8 cellular contexts compared by ENCODE assay signal in the genomic region with DNA sequence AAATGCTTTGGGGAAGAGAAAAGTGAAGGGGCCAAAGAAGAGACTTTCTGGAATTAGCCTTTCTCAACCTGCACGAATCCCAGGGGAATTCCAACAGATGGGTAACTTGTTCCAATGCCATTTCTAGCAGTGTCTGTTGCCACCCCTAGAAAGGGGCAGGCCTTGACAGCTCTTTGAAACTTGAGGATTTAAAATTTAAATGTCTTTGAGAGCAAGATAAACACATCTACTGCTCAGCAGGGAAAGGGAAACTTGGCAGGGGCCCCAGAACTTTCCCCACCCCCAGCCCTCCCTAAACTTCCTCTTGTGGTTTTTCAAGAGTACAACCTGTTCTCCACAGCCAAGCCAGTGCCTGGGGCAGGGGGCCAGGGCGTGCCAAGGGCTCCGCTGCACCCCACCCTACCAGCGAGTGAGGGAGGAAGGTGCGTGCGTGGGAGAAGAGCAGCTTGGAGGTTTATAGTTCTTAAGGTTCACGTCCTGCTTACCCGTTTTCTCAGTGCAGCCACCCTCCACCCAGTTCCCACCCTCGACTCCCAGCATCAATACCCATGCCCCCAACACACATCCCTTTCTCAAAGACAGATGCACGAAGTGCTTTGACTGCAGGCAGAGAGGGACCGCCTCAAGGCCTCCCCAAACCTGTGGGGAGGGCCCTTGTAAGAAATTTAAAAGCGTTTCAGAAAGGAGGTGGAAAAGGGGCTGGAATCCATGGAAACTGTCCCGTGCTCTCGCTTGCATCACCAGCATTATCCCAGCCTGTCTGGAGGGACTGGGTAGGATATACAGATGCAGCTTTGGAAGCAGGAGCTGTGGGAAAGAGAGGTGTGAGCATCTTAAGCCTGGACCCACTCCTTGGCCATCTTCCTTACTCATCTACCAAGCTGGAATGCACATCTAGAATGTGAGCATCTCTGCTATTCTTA. TPM values are rescaled to one million over a fixed set of nuclear protein-coding genes. Genes with fewer than 3 reads are reported as not detected.
DNase-seq lines count a peak whose midpoint lies in the region; ATAC-seq and TF ChIP-seq lines count a peak whose summit lies in the region.

No MANE protein-coding gene starts in this region.

- no peaks in the 10 kb centered on the region for H3K9me3 Mint-ChIP-seq in CD8-positive, alpha-beta T cell

- H3K27ac Mint-ChIP-seq in CD8-positive, alpha-beta T cell, result peak overlapping the region; percentile 97

- H3K27me3 ChIP-seq in CD8-positive, alpha-beta T cell (ENCODE audit: insufficient read depth, low read length), result no peaks in the 10 kb centered on the region
- no peaks in the 10 kb centered on the region for H3K27me3 ChIP-seq in right atrium auricular region

- POLR2A ChIA-PET in CD8-positive, alpha-beta T cell (lab: Charles Lee), result interaction anchor here (0.7 to 9.3 kb wide), 14 partner anchors 9 to 259 kb away, joined by 3 to 58 read pairs (median 3); a partner anchor contains a TSS

- H3K4me1 Mint-ChIP-seq in CD8-positive, alpha-beta T cell (ENCODE audit: low read depth), result peaks cover 76% of the 10 kb centered on the region

- intact Hi-C loops in CD8-positive, alpha-beta T cell (cut with DNase I, micrococcal nuclease), result loop anchor here (1.0 to 10.0 kb wide), 7 partner anchors 124 to 1127 kb away; a partner anchor contains a TSS

- DNase-seq in CD8-positive, alpha-beta T cell, result peak; percentile 58 to 93 (median 80)
- DNase-seq in SKM-1 treated with dmso at 0.1 percent for 144 hours (lab: John Stamatoyannopoulos, UW; ENCODE audit: unreplicated experiment), result peak; percentile 65
- DNase-seq in right atrium auricular region (ENCODE audit: low spot score), result peak; percentile 95
- peak; percentile 63 for DNase-seq in putamen (ENCODE audit: low spot score)

- peak; percentile 43 for ATAC-seq in CD8-positive, alpha-beta T cell
- no peak for ATAC-seq in GM18498 (IDR thresholded peaks at IDR 0.05; ENCODE audit: unreplicated experiment)
- no peak for ATAC-seq in GM18502 (IDR thresholded peaks at IDR 0.05; ENCODE audit: poor library complexity, unreplicated experiment)

- 2 to 10% (median 4%) methylated on average over 14 of the region's 14 CpGs for WGBS in adipose tissue, 3 donors

- peaks cover 16% of the 10 kb centered on the region for H3K36me3 ChIP-seq in CD8-positive, alpha-beta T cell (ENCODE audit: insufficient read depth, low read length)
- H3K36me3 ChIP-seq in KOPT-K1 (ENCODE audit: insufficient read depth, low read length), result no peaks in the 10 kb centered on the region
- H3K36me3 ChIP-seq in right atrium auricular region, result no peaks in the 10 kb centered on the region

- peaks cover 58% of the 10 kb centered on the region for H3K36me3 Mint-ChIP-seq in CD8-positive, alpha-beta T cell

- no peaks in the 10 kb centered on the region for H3K27me3 Mint-ChIP-seq in CD8-positive, alpha-beta T cell (ENCODE audit: low read depth)

- no peak for TF ChIP-seq CTCF in CD8-positive, alpha-beta T cell (IDR thresholded peaks at IDR 0.05)
- no peak for TF ChIP-seq CTCF in right atrium auricular region (IDR thresholded peaks at IDR 0.05)

- H3K4me3 ChIP-seq in CD8-positive, alpha-beta T cell (ENCODE audit: low read depth, low read length), result peak overlapping the region; percentile 99
- peak overlapping the region in 1 of 2 donors; percentile 79 for H3K4me3 ChIP-seq in right atrium auricular region

- peak overlapping the region; percentile 89 for H3K27ac ChIP-seq in CD8-positive, alpha-beta T cell (ENCODE audit: low read depth, low read length)
- H3K27ac ChIP-seq in KOPT-K1 (ENCODE audit: low read depth, low read length, poor library complexity, severe bottlenecking) (peak overlapping the region; percentile 93), adipose tissue (ENCODE audit: low read depth, low read length) (peak overlapping the region; percentile 7), right atrium auricular region (peak overlapping the region; percentile 89 to 90)

- peak overlapping the region; percentile 95 for H3K4me3 Mint-ChIP-seq in CD8-positive, alpha-beta T cell

- H3K4me1 ChIP-seq in CD8-positive, alpha-beta T cell (ENCODE audit: insufficient read depth, low read length), result peaks cover 60% of the 10 kb centered on the region
- H3K4me1 ChIP-seq in right atrium auricular region, result peaks cover 0 to 84% of the 10 kb centered on the region in 2 donors

- CTCF ChIA-PET in CD8-positive, alpha-beta T cell (lab: Charles Lee), result interaction anchor here (1.1 to 14.5 kb wide), 23 partner anchors 8 to 1153 kb away, joined by 3 to 184 read pairs (median 9); a partner anchor contains a TSS

- no peaks in the 10 kb centered on the region for H3K9me3 ChIP-seq in CD8-positive, alpha-beta T cell (ENCODE audit: low read length)
- H3K9me3 ChIP-seq in KOPT-K1 (ENCODE audit: insufficient read depth, low read length, poor library complexity, severe bottlenecking), result no peaks in the 10 kb centered on the region
- no peaks in the 10 kb centered on the region for H3K9me3 ChIP-seq in right atrium auricular region

RNA-seq across cellular contexts. Expression of a gene that starts 4.5 kb away (rescaled TPM):
- 10 to 100 TPM; 24.6 to 33.3 TPM for total RNA-seq in CD8-positive, alpha-beta T cell
- 10 to 100 TPM in 1 of 3 donors, 1 to 10 TPM in 2; 6.0 to 16.2 (median 8.7) TPM for polyA plus RNA-seq in adipose tissue
- 10 to 100 TPM; 21.9 to 35.8 TPM for total RNA-seq in right atrium auricular region

Comparison
In these comparisons a context has a peak if more than half of its experiments do, and no peak if none do; other contexts are left out.
1. H3K27ac ChIP-seq: peak in every context shown above with its lines; median percentile 93 in KOPT-K1; 90 in right atrium auricular region; 89 in CD8-positive, alpha-beta T cell; 7 in adipose tissue.